Comparison of ENCODE assay signal across 8 cellular contexts in genomic region chr16:30395155-30395991, GRCh38. TPM values are rescaled to one million over a fixed set of nuclear protein-coding genes. Genes with fewer than 3 reads are reported as not detected.
DNase-seq lines count a peak whose midpoint lies in the region; ATAC-seq lines count a peak whose summit lies in the region.

Gene ZNF48 (plus strand): TSS chr16:30395420. CDS start chr16:30395795, 375 bp downstream.

- DNase-seq in COLO668 (lab: John Stamatoyannopoulos, UW; ENCODE audit: unreplicated experiment): peak; percentile 92
- peak; percentile 84 for DNase-seq in NOMO-1 treated with dmso at 0.1 percent for 144 hours (lab: John Stamatoyannopoulos, UW; ENCODE audit: unreplicated experiment)
- peak; percentile 70 for DNase-seq in activated T-cell treated with anti-CD3 and anti-CD28 coated beads, Interleukin-2, amount 50 U/mL, for 1 hour
- peak; percentile 81 for DNase-seq in stromal cell of bone marrow (ENCODE audit: low read depth)

- H3K27ac ChIP-seq in HUES6 (ENCODE audit: low read depth, low read length): peak within 1 kb of the TSS; percentile 97

- ATAC-seq in GM19455 (IDR thresholded peaks at IDR 0.05; ENCODE audit: unreplicated experiment) (peak; percentile 49), esophagus mucosa (peak; percentile 79)

- peak within 1 kb of the TSS; percentile 93 for H3K9ac ChIP-seq in HUES6 (ENCODE audit: low read length)

- no peaks in the 10 kb centered on the region for H3K9me3 ChIP-seq in HUES6 (ENCODE audit: control insufficient read depth, insufficient read depth, low read depth, low read length)
- no peaks in the 10 kb centered on the region for H3K9me3 ChIP-seq in mononuclear cell (ENCODE audit: low read depth, low read length)

- H3K4me3 ChIP-seq in HUES6 (ENCODE audit: low read depth, low read length) (peak within 1 kb of the TSS; percentile 91), mononuclear cell (ENCODE audit: low read length) (peak within 1 kb of the TSS; percentile 58)

- peaks cover 21% of the 10 kb centered on the region for H3K36me3 ChIP-seq in HUES6 (ENCODE audit: control insufficient read depth, insufficient read depth, low read length)

- H3K4me1 ChIP-seq in HUES6 (ENCODE audit: control insufficient read depth, insufficient read depth, low read length) (peaks cover 22% of the 10 kb centered on the region), mononuclear cell (ENCODE audit: insufficient read depth, low read length) (peaks cover 36% of the 10 kb centered on the region)

- H3K27me3 ChIP-seq in HUES6 (ENCODE audit: control insufficient read depth, insufficient read depth, low read length) (no peaks in the 10 kb centered on the region), mononuclear cell (ENCODE audit: insufficient read depth, low read length) (no peaks in the 10 kb centered on the region)

RNA-seq across cellular contexts. Expression of gene ZNF48, which starts in this region (rescaled TPM):
- total RNA-seq in esophagus mucosa (2.6 TPM), mononuclear cell (3.8 TPM)

Comparison
In these comparisons a context has a peak if more than half of its experiments do, and no peak if none do; other contexts are left out.
1. Peak in every context shown above with its lines: DNase-seq, ATAC-seq, H3K4me3 ChIP-seq and H3K27ac ChIP-seq.